Comparison of ENCODE assay signal across 10 cellular contexts in genomic region chr7:36303202-36304098, GRCh38.
DNase-seq lines count a peak whose midpoint lies in the region; ATAC-seq and TF ChIP-seq lines count a peak whose summit lies in the region.
"Had no signal": no experiment of that assay in that cellular context is flagged by ENCODE, and none has a peak within 500 bp of the region (broad histone marks: within the 10 kb centered on the region; RNA-seq: fewer than 3 reads in every experiment).

No MANE protein-coding gene starts in this region.

- no peak overlapping the region for H3K4me3 Mint-ChIP-seq in GM23338
- no peak overlapping the region for H3K4me3 Mint-ChIP-seq in activated T-helper 2 cell treated with anti-CD3 and anti-CD28 coated beads, Interferon-gamma antibody, Interleukin-2, Interleukin-4, amounts not matched to agents 10 μg/mL and 5 μg/mL and 100 μg/mL, durations not matched to agents 14 hours and 24 hours and 36 hours (ENCODE audit: low read depth)
- H3K4me3 Mint-ChIP-seq: IgD-negative memory B cell, memory B cell had no signal

- intact Hi-C loops in activated T-helper 2 cell treated with anti-CD3 and anti-CD28 coated beads, Interferon-gamma antibody, Interleukin-2, Interleukin-4, amounts not matched to agents 10 μg/mL and 5 μg/mL and 100 μg/mL, durations not matched to agents 14 hours and 24 hours and 36 hours (cut with micrococcal nuclease), result no loop called here

- H3K4me2 ChIP-seq in GM23338, result no peak overlapping the region

- peaks cover 15% of the 10 kb centered on the region for H3K27me3 Mint-ChIP-seq in GM23338 (ENCODE audit: insufficient read depth, low read depth, poor library complexity)
- H3K27me3 Mint-ChIP-seq in activated T-helper 2 cell treated with anti-CD3 and anti-CD28 coated beads, Interferon-gamma antibody, Interleukin-2, Interleukin-4, amounts not matched to agents 10 μg/mL and 5 μg/mL and 100 μg/mL, durations not matched to agents 14 hours and 24 hours and 36 hours (ENCODE audit: low read depth), result no peaks in the 10 kb centered on the region
- H3K27me3 Mint-ChIP-seq: IgD-negative memory B cell, memory B cell had no signal

- peak overlapping the region; percentile 20; the same call in 1 of the 2 replicates for H3K27ac Mint-ChIP-seq in GM23338
- no peak overlapping the region for H3K27ac Mint-ChIP-seq in activated T-helper 2 cell treated with anti-CD3 and anti-CD28 coated beads, Interferon-gamma antibody, Interleukin-2, Interleukin-4, amounts not matched to agents 10 μg/mL and 5 μg/mL and 100 μg/mL, durations not matched to agents 14 hours and 24 hours and 36 hours
- H3K27ac Mint-ChIP-seq: memory B cell had no signal

- H3K36me3 ChIP-seq in GM23338 (ENCODE audit: insufficient read depth) (no peaks in the 10 kb centered on the region), mucosa of rectum (ENCODE audit: control insufficient read depth in 2 of 2, insufficient read depth in 2 of 2, low read length in 2 of 2) (peaks cover 6 to 9% of the 10 kb centered on the region in 2 donors)

- H3K9me3 Mint-ChIP-seq in GM23338, result no peaks in the 10 kb centered on the region
- no peaks in the 10 kb centered on the region for H3K9me3 Mint-ChIP-seq in activated T-helper 2 cell treated with anti-CD3 and anti-CD28 coated beads, Interferon-gamma antibody, Interleukin-2, Interleukin-4, amounts not matched to agents 10 μg/mL and 5 μg/mL and 100 μg/mL, durations not matched to agents 14 hours and 24 hours and 36 hours
- H3K9me3 Mint-ChIP-seq: IgD-negative memory B cell, memory B cell had no signal

- peaks cover 31% of the 10 kb centered on the region for H3K4me1 Mint-ChIP-seq in GM23338
- H3K4me1 Mint-ChIP-seq in activated T-helper 2 cell treated with anti-CD3 and anti-CD28 coated beads, Interferon-gamma antibody, Interleukin-2, Interleukin-4, amounts not matched to agents 10 μg/mL and 5 μg/mL and 100 μg/mL, durations not matched to agents 14 hours and 24 hours and 36 hours (ENCODE audit: low read depth), result no peaks in the 10 kb centered on the region
- H3K4me1 Mint-ChIP-seq: IgD-negative memory B cell, memory B cell had no signal

- no peaks in the 10 kb centered on the region; the same call in 1 of the 2 replicates for H3K4me1 ChIP-seq in GM23338 (ENCODE audit: insufficient read depth)
- H3K4me1 ChIP-seq in mucosa of rectum (ENCODE audit: control insufficient read depth in 2 of 2, insufficient read depth in 2 of 2, low read length in 2 of 2), result peaks cover 3 to 11% of the 10 kb centered on the region in 2 donors

- H3K9me2 ChIP-seq in GM23338 (ENCODE audit: insufficient read depth), result 0 out of 2 replicates have a peak, but pooled peaks cover 5% of the 10 kb centered on the region

- no peaks in the 10 kb centered on the region for H3K27me3 ChIP-seq in GM23338 (ENCODE audit: insufficient read depth)
- no peaks in the 10 kb centered on the region for H3K27me3 ChIP-seq in mucosa of rectum (ENCODE audit: control insufficient read depth in 2 of 2, insufficient read depth in 2 of 2, low read length in 2 of 2)

- no peak for DNase-seq in GM23338 (ENCODE audit: low spot score)
- peak; percentile 40 for DNase-seq in NCI-H460 (ENCODE audit: extremely low read depth, low read depth)
- DNase-seq in epidermal melanocyte (ENCODE audit: insufficient read length, low spot score), result peak; percentile 92
- no peak for DNase-seq in activated T-helper 2 cell treated with anti-CD3 and anti-CD28 coated beads, Interferon-gamma antibody, Interleukin-2, Interleukin-4, amounts not matched to agents 10 μg/mL and 5 μg/mL and 100 μg/mL, durations not matched to agents 14 hours and 24 hours and 36 hours (ENCODE audit: low spot score)
- no peak for DNase-seq in NOMO-1 treated with DMSO at 0.1 percent for 48 hours (lab: John Stamatoyannopoulos, UW; ENCODE audit: unreplicated experiment)

- no peaks in the 10 kb centered on the region for H3K9me3 ChIP-seq in mucosa of rectum (ENCODE audit: control insufficient read depth in 2 of 2, low read length in 2 of 2)

- TF ChIP-seq POLR2A in GM18505 (IDR thresholded peaks at IDR 0.05; ENCODE audit: borderline replicate concordance, extremely low read depth, insufficient read depth, insufficient read length), result no peak

- no peak overlapping the region for H3K9ac ChIP-seq in mucosa of rectum (ENCODE audit: low read depth in 1 of 2, low read length in 2 of 2)

- no peak for TF ChIP-seq CTCF in GM23338 (conservative IDR thresholded peaks at IDR 0.05; ENCODE audit: low read depth in 2 of 2)

- no peak overlapping the region for H3K4me3 ChIP-seq in GM23338
- no peak overlapping the region for H3K4me3 ChIP-seq in mucosa of rectum (ENCODE audit: low read length in 2 of 2)

- no peak overlapping the region for H2AFZ ChIP-seq in GM23338

- H4K20me1 ChIP-seq in GM23338 (replicated peaks; ENCODE audit: insufficient read depth), result no peaks in the 10 kb centered on the region

- no peaks in the 10 kb centered on the region for H3F3A ChIP-seq in GM23338 (replicated peaks; ENCODE audit: low read depth)

- H3K36me3 Mint-ChIP-seq in GM23338 (ENCODE audit: low read depth), result peaks cover 5% of the 10 kb centered on the region; the same call in 2 of the 3 replicates
- H3K36me3 Mint-ChIP-seq in activated T-helper 2 cell treated with anti-CD3 and anti-CD28 coated beads, Interferon-gamma antibody, Interleukin-2, Interleukin-4, amounts not matched to agents 10 μg/mL and 5 μg/mL and 100 μg/mL, durations not matched to agents 14 hours and 24 hours and 36 hours (ENCODE audit: low read depth), result no peaks in the 10 kb centered on the region
- H3K36me3 Mint-ChIP-seq: IgD-negative memory B cell, memory B cell had no signal

- H3K27ac ChIP-seq in GM23338 (ENCODE audit: low read depth) (no peak overlapping the region), mucosa of rectum (ENCODE audit: low read depth in 2 of 2, low read length in 2 of 2) (peak overlapping the region; percentile 18 to 21)

- no peak for ATAC-seq in GM23338
- no peak for ATAC-seq in GM18505 (IDR thresholded peaks at IDR 0.05; ENCODE audit: unreplicated experiment)
- ATAC-seq in HG03460 (IDR thresholded peaks at IDR 0.05; ENCODE audit: unreplicated experiment), result no peak

- H3K79me2 ChIP-seq in GM23338 (replicated peaks; ENCODE audit: insufficient read depth), result no peaks in the 10 kb centered on the region

TF ChIP-seq in GM23338, 12 proteins besides CTCF, POLR2A, EP300 and RAD21 (continues in another document):
- TF ChIP-seq CREB1 (CRISPR knock-in tag; IDR thresholded peaks at IDR 0.05; ENCODE audit: low read depth), result no peak
- no peak for TF ChIP-seq EZH2 (IDR thresholded peaks at IDR 0.05; ENCODE audit: low read depth, unreplicated experiment)
- no peak for TF ChIP-seq ZNF114 (CRISPR knock-in tag; IDR thresholded peaks at IDR 0.05)
- TF ChIP-seq POLR2AphosphoS5 (IDR thresholded peaks at IDR 0.05; ENCODE audit: low read depth), result no peak
- no peak for TF ChIP-seq NANOG (IDR thresholded peaks at IDR 0.05; ENCODE audit: borderline replicate concordance)

Comparison
In these comparisons a context has a peak if more than half of its experiments do, and no peak if none do; other contexts are left out.
1. DNase-seq: peak in NCI-H460 (single experiment) and epidermal melanocyte (single experiment); none in GM23338 (single experiment), activated T-helper 2 cell treated with anti-CD3 and anti-CD28 coated beads, Interferon-gamma antibody, Interleukin-2, Interleukin-4, amounts not matched to agents 10 μg/mL and 5 μg/mL and 100 μg/mL, durations not matched to agents 14 hours and 24 hours and 36 hours (single experiment) and NOMO-1 treated with DMSO at 0.1 percent for 48 hours (single experiment).